Comparison of ENCODE assay signal across 8 cellular contexts in the genomic region with DNA sequence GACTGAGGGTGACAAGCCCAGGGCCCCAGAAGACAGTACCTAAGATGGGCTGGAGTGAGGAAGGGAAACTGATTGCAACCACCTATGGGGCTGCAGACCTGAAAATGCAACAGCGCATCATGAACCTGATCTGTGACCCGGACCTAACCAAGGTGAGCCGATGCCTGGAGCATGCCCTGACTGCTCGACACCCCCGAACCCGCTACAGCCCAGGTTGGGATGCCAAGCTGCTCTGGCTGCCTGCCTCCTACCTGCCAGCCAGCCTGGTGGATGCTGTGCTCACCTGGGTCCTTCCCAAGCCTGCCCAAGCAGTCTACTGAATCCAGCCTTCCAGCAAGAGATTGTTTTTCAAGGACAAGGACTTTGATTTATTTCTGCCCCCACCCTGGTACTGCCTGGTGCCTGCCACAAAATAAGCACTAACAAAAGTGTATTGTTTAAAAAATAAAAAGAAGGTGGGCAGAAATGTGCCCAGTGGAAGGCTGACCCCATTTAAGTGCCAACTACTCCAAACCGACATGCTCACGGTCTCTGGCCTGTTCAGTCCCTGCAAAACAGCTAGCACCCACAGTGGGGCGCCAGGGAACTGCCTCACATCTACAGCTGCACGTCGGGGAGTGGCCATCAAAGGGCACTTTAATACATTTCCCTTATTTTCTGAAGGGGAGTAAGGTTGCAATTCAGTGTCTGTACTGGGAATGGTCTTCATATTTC. TPM values are rescaled to one million over a fixed set of nuclear protein-coding genes. Genes with fewer than 3 reads are reported as not detected.
A peak's percentile ranks its signal among the peaks of the same experiment; 100 is the strongest.
DNase-seq lines count a peak whose midpoint lies in the region; FAIRE-seq and TF ChIP-seq lines count a peak whose summit lies in the region.

No MANE protein-coding gene starts in this region.

- TF ChIP-seq CTCF in CD14-positive monocyte (IDR thresholded peaks at IDR 0.05) (peak; percentile 77), HEK293 (tag by site-specific recombination; IDR thresholded peaks at IDR 0.05) (peak; percentile 37; the same call in 1 of the 2 replicates), osteocyte (IDR thresholded peaks at IDR 0.05) (peak; percentile 56)

- H3K9me3 Mint-ChIP-seq in CD14-positive monocyte (peaks cover 0 to 4% (median 0%) of the 10 kb centered on the region in 7 donors), osteocyte (ENCODE audit: unreplicated experiment) (no peaks in the 10 kb centered on the region)

- H3K36me3 Mint-ChIP-seq in CD14-positive monocyte: peaks cover 51 to 67% of the 10 kb centered on the region in 2 donors
- peaks cover 25% of the 10 kb centered on the region for H3K36me3 Mint-ChIP-seq in osteocyte (ENCODE audit: unreplicated experiment)

- H3K36me3 ChIP-seq in HEK293 (ENCODE audit: control insufficient read depth in 2 of 2, insufficient read depth in 1 of 2, low read length in 2 of 2): peaks cover 12 to 64% of the 10 kb centered on the region in 2 experiments

- H3K27ac ChIP-seq in HEK293 (ENCODE audit: extremely low read depth, low read depth, low read length): no peak overlapping the region

- intact Hi-C loops in CD14-positive monocyte (cut with micrococcal nuclease): loop anchor here in 1 of 2 donors (5.0 kb wide), 1 partner anchor 67 kb away; no protein-coding TSS in a partner anchor

- no peak overlapping the region for H3K4me3 Mint-ChIP-seq in CD14-positive monocyte
- no peak overlapping the region for H3K4me3 Mint-ChIP-seq in osteocyte (ENCODE audit: unreplicated experiment)

- FAIRE-seq in RCC 7860 (lab: Jason Lieb, UNC): no peak

- DNase-seq in CD14-positive monocyte (ENCODE audit: low spot score): peak; percentile 81
- DNase-seq in NOMO-1 treated with DMSO at 0.1 percent for 48 hours (lab: John Stamatoyannopoulos, UW; ENCODE audit: unreplicated experiment): peak; percentile 69
- peak; percentile 79 to 80 for DNase-seq in activated T-cell treated with anti-CD3 and anti-CD28 coated beads, Interleukin-2, amount 50 U/mL, for 48 hours
- DNase-seq in fibroblast of the conjunctiva (ENCODE audit: low read depth): peak; percentile 74
- no peak for DNase-seq in osteocyte (ENCODE audit: extremely low spot score, unreplicated experiment)
- no peak for DNase-seq in RCC 7860 (ENCODE audit: low spot score)
- no peak for DNase-seq in LoVo (ENCODE audit: low spot score)

- H3K4me1 ChIP-seq in HEK293 (ENCODE audit: control insufficient read depth, insufficient read depth, low read length): no peaks in the 10 kb centered on the region

- H3K27ac Mint-ChIP-seq in CD14-positive monocyte (peak overlapping the region in 6 of 7 donors; percentile 6 to 76 (median 54)), osteocyte (ENCODE audit: unreplicated experiment) (peak overlapping the region; percentile 58)

- no peaks in the 10 kb centered on the region for H3K9me3 ChIP-seq in HEK293 (ENCODE audit: control insufficient read depth, insufficient read depth, low read depth, low read length)

- no peaks in the 10 kb centered on the region for H3K27me3 Mint-ChIP-seq in CD14-positive monocyte (ENCODE audit: low read depth in 3 of 3)
- H3K27me3 Mint-ChIP-seq in osteocyte (ENCODE audit: unreplicated experiment): no peaks in the 10 kb centered on the region

- H3K4me1 Mint-ChIP-seq in CD14-positive monocyte: peaks cover 51% of the 10 kb centered on the region
- peaks cover 50% of the 10 kb centered on the region for H3K4me1 Mint-ChIP-seq in osteocyte (ENCODE audit: unreplicated experiment)

- H3K4me3 ChIP-seq in HEK293 (ENCODE audit: low read depth, low read length): no peak overlapping the region

- CTCF ChIA-PET in HEK293 (lab: Yijun Ruan, JAX): interaction anchor here (0.6 to 7.0 kb wide), 9 partner anchors 13 to 216 kb away, joined by 3 to 127 read pairs (median 4); partner anchors contain the start of gene ITGA7

- POLR2A ChIA-PET in HEK293 (lab: Yijun Ruan, JAX): interaction anchor here (1.0 to 1.9 kb wide), 4 partner anchors 9 to 20 kb away, joined by 3 to 17 read pairs (median 4); partner anchors contain the start of gene BLOC1S1

TF ChIP-seq in HEK293, 187 proteins besides CTCF, POLR2A, EP300 and RAD21:
- TF ChIP-seq ZBTB20 (tag by site-specific recombination; IDR thresholded peaks at IDR 0.05) (no peak), ZBTB8A (tag by site-specific recombination; IDR thresholded peaks at IDR 0.05) (peak; percentile 31; the same call in 1 of the 2 replicates), ZNF132 (tag by site-specific recombination; IDR thresholded peaks at IDR 0.05; ENCODE audit: borderline replicate concordance) (no peak), ZNF707 (tag by site-specific recombination; IDR thresholded peaks at IDR 0.05) (no peak), ZNF292 (tag by site-specific recombination; IDR thresholded peaks at IDR 0.05; ENCODE audit: borderline replicate concordance, low read depth) (0 out of 2 replicates have a peak, but pooled peaks have one; percentile 15), ZNF654 (tag by site-specific recombination; IDR thresholded peaks at IDR 0.05; ENCODE audit: low read depth) (peak; percentile 58), ZNF660 (tag by site-specific recombination; IDR thresholded peaks at IDR 0.05) (0 out of 2 replicates have a peak, but pooled peaks have one; percentile 33)

RNA-seq across cellular contexts. Expression of gene RDH5, which starts 4.2 kb away (rescaled TPM):
- polyA plus RNA-seq in CD14-positive monocyte: 1 to 10 TPM; 1.2 TPM
- 4.1 and 5.9 TPM in 2 replicates for total RNA-seq in osteocyte

RNA-seq across cellular contexts. Expression of gene CD63, which starts 4.4 kb away (rescaled TPM):
- 1,000 to 10,000 TPM in 1 of 2 donors, 100 to 1,000 TPM in 1; 988 to 1,099 TPM for polyA plus RNA-seq in CD14-positive monocyte
- 1,511 and 1,600 TPM in 2 replicates for total RNA-seq in osteocyte

RNA-seq across cellular contexts. Expression of gene BLOC1S1, which starts 8.5 kb away (rescaled TPM):
- polyA plus RNA-seq in CD14-positive monocyte: 100 to 1,000 TPM; 222 to 223 TPM
- 99.4 and 103 TPM in 2 replicates for total RNA-seq in osteocyte

RNA-seq across cellular contexts. Expression of gene ITGA7, which starts 16.7 kb away (rescaled TPM):
- polyA plus RNA-seq in CD14-positive monocyte: under 1 TPM; 0.23 to 0.55 TPM
- 5.1 and 5.7 TPM in 2 replicates for total RNA-seq in osteocyte

RNA-seq across cellular contexts. Expression of gene GDF11, which starts 18.5 kb away (rescaled TPM):
- polyA plus RNA-seq in CD14-positive monocyte: under 1 TPM; 0.08 to 0.09 TPM
- total RNA-seq in osteocyte: 11.6 and 14.0 TPM in 2 replicates

Comparison
In these comparisons a context has a peak if more than half of its experiments do, and no peak if none do; other contexts are left out.
1. DNase-seq: peak in CD14-positive monocyte (single experiment), NOMO-1 treated with DMSO at 0.1 percent for 48 hours (single experiment), activated T-cell treated with anti-CD3 and anti-CD28 coated beads, Interleukin-2, amount 50 U/mL, for 48 hours (2 of 2) and fibroblast of the conjunctiva (single experiment); none in osteocyte (single experiment), RCC 7860 (single experiment) and LoVo (single experiment).
2. Peak in every context shown above with its lines, with median percentiles within 50 percentile points of each other: CTCF ChIP-seq.